ENCODE assay signal across 17 cellular contexts in genomic region chr12:15496738-15497137, GRCh38.
DNase-seq lines count a peak whose midpoint lies in the region; TF ChIP-seq lines count a peak whose summit lies in the region.
"Had no signal": no experiment of that assay in that cellular context is flagged by ENCODE, and none has a peak within 500 bp of the region (broad histone marks: within the 10 kb centered on the region; RNA-seq: fewer than 3 reads in every experiment).

No MANE protein-coding gene starts in this region.

- H3K4me3 Mint-ChIP-seq in mesothelial cell of epicardium (no peak overlapping the region), type B pancreatic cell (peak overlapping the region; percentile 6)
- H3K4me3 Mint-ChIP-seq: CD4-positive, alpha-beta memory T cell had no signal

- H3K9me3 Mint-ChIP-seq in mesothelial cell of epicardium (peaks cover 8% of the 10 kb centered on the region), type B pancreatic cell (peaks cover 4% of the 10 kb centered on the region)

- H3K4me1 Mint-ChIP-seq in mesothelial cell of epicardium (peaks cover 57% of the 10 kb centered on the region), type B pancreatic cell (ENCODE audit: unreplicated experiment) (peaks cover 19% of the 10 kb centered on the region)

- peak; percentile 19 for DNase-seq in LNCaP clone FGC (ENCODE audit: low read depth)
- peak; percentile 4 for DNase-seq in M059J (ENCODE audit: low read depth)
- DNase-seq in mesothelial cell of epicardium (ENCODE audit: low spot score in 2 of 2, unreplicated experiment in 2 of 2), result no peak
- no peak for DNase-seq in type B pancreatic cell (ENCODE audit: extremely low spot score, unreplicated experiment)
- DNase-seq in head of caudate nucleus, result no peak
- DNase-seq in kidney tubule cell (ENCODE audit: low spot score), result no peak
- DNase-seq in NCI-H1417 treated with DMSO at 0.1 percent for 48 hours (lab: John Stamatoyannopoulos, UW), result no peak
- DNase-seq: C1 segment of cervical spinal cord; Calu3; CD4-positive, alpha-beta memory T cell; COR-L47; DMS53; DMS79 treated with DMSO at 0.1 percent for 48 hours; GF-D8; GM23248; H7; HCEC 1CT had no signal

- no peaks in the 10 kb centered on the region for H3K27me3 Mint-ChIP-seq in mesothelial cell of epicardium (ENCODE audit: low read depth)
- H3K27me3 Mint-ChIP-seq in type B pancreatic cell, result no peaks in the 10 kb centered on the region

- intact Hi-C loops in head of caudate nucleus (cut with DNase I), result no loop called here

- H3K36me3 Mint-ChIP-seq in mesothelial cell of epicardium (peaks cover 4% of the 10 kb centered on the region), type B pancreatic cell (peaks cover 14% of the 10 kb centered on the region)
- H3K36me3 Mint-ChIP-seq: CD4-positive, alpha-beta memory T cell had no signal

- TF ChIP-seq CTCF in LNCaP clone FGC (IDR thresholded peaks at IDR 0.05; ENCODE audit: control insufficient read depth, extremely low read depth, insufficient read depth) (no peak), mesothelial cell of epicardium (IDR thresholded peaks at IDR 0.05; ENCODE audit: unreplicated experiment) (no peak), type B pancreatic cell (conservative IDR thresholded peaks at IDR 0.05) (no peak)

- H3K4me3 ChIP-seq in LNCaP clone FGC (ENCODE audit: low read depth, low read length), result no peak overlapping the region
- H3K4me3 ChIP-seq: GM23248 had no signal

- peak overlapping the region; percentile 94 for H3K27ac Mint-ChIP-seq in mesothelial cell of epicardium
- peak overlapping the region; percentile 30 for H3K27ac Mint-ChIP-seq in type B pancreatic cell
- H3K27ac Mint-ChIP-seq: CD4-positive, alpha-beta memory T cell had no signal

Comparison
In these comparisons a context has a peak if more than half of its experiments do, and no peak if none do; other contexts are left out.
1. DNase-seq: peak in LNCaP clone FGC (single experiment) and M059J (single experiment); none in mesothelial cell of epicardium (0 of 2), type B pancreatic cell (single experiment), head of caudate nucleus (0 of 42), kidney tubule cell (single experiment) and NCI-H1417 treated with DMSO at 0.1 percent for 48 hours (single experiment).